In genomic region chr9:78297672-78297961, GRCh38 we compare ENCODE assay signal across 8 cellular contexts. TPM values are rescaled to one million over a fixed set of nuclear protein-coding genes. Genes with fewer than 3 reads are reported as not detected.
DNase-seq lines count a peak whose midpoint lies in the region; ATAC-seq and TF ChIP-seq lines count a peak whose summit lies in the region.

No MANE protein-coding gene starts in this region.

- peaks cover 52% of the 10 kb centered on the region for H3K36me3 Mint-ChIP-seq in activated T-cell treated with anti-CD3 and anti-CD28 coated beads, Interleukin-2, amount 50 U/mL, for 24 hours (ENCODE audit: low read depth)

- no peaks in the 10 kb centered on the region for H3K27me3 Mint-ChIP-seq in activated T-cell treated with anti-CD3 and anti-CD28 coated beads, Interleukin-2, amount 50 U/mL, for 24 hours

- intact Hi-C loops in PC-9 (cut with micrococcal nuclease; ENCODE audit: unreplicated experiment): loop anchor here (2.0 to 5.0 kb wide), 4 partner anchors 35 to 1120 kb away; partner anchors contain the start of genes CEP78 and VPS13A

- H3K27ac Mint-ChIP-seq in activated T-cell treated with anti-CD3 and anti-CD28 coated beads, Interleukin-2, amount 50 U/mL, for 24 hours: peak overlapping the region; percentile 98

- H3K36me3 ChIP-seq in PC-9 (ENCODE audit: low read depth): peaks cover 37% of the 10 kb centered on the region

- H2AFZ ChIP-seq in PC-9: peak overlapping the region; percentile 83; the same call in 1 of the 2 replicates

- H3K27me3 ChIP-seq in PC-9 (ENCODE audit: insufficient read depth, low read depth): no peaks in the 10 kb centered on the region

- peaks cover 45% of the 10 kb centered on the region for H4K20me1 ChIP-seq in PC-9 (ENCODE audit: insufficient read depth)

- peaks cover 22% of the 10 kb centered on the region for H3K4me1 ChIP-seq in PC-9 (replicated peaks; ENCODE audit: insufficient read depth)

- no peaks in the 10 kb centered on the region for H3K9me3 Mint-ChIP-seq in activated T-cell treated with anti-CD3 and anti-CD28 coated beads, Interleukin-2, amount 50 U/mL, for 24 hours

- peak overlapping the region; percentile 92 for H3K4me3 Mint-ChIP-seq in activated T-cell treated with anti-CD3 and anti-CD28 coated beads, Interleukin-2, amount 50 U/mL, for 24 hours

- peaks cover 36% of the 10 kb centered on the region for H3K4me1 Mint-ChIP-seq in activated T-cell treated with anti-CD3 and anti-CD28 coated beads, Interleukin-2, amount 50 U/mL, for 24 hours (ENCODE audit: low read depth)

- no peaks in the 10 kb centered on the region for H3K9me2 ChIP-seq in PC-9 (ENCODE audit: insufficient read depth)

- no peaks in the 10 kb centered on the region for H3K9me3 ChIP-seq in PC-9 (ENCODE audit: insufficient read depth, low read depth)

- CTCF ChIA-PET in PC-9 (lab: Charles Lee): interaction anchor here (1.4 kb wide), 1 partner anchor 33 kb away, joined by 4 read pairs; no protein-coding TSS in a partner anchor

- POLR2A ChIA-PET in PC-9 (lab: Charles Lee; ENCODE audit: unreplicated experiment): no interaction called here

- ATAC-seq in GM19035 (IDR thresholded peaks at IDR 0.05; ENCODE audit: unreplicated experiment): no peak

- no peak for DNase-seq in activated T-cell treated with anti-CD3 and anti-CD28 coated beads, Interleukin-2, amount 50 U/mL, for 24 hours
- DNase-seq in activated T-cell treated with anti-CD3 and anti-CD28 coated beads, Interleukin-2, amount 50 U/mL, for 48 hours: no peak
- DNase-seq in PC-9 (peak in 1 of 2 experiments; percentile 37), epithelial cell of esophagus (ENCODE audit: low read depth) (no peak), pons (ENCODE audit: low spot score) (peak; percentile 72), COR-L47 (lab: John Stamatoyannopoulos, UW) (no peak)
- no peak for DNase-seq in stimulated activated CD4-positive, alpha-beta T cell treated with anti-CD3 and anti-CD28 coated beads, Interleukin-12 subunit alpha, Interleukin-12 subunit beta, amount 100 ng/mL, for 4 hours

- peak overlapping the region; percentile 97; the same call in 1 of the 2 replicates for H3K27ac ChIP-seq in PC-9

- H3K4me3 ChIP-seq in PC-9 (peak overlapping the region; percentile 63), epithelial cell of esophagus (ENCODE audit: low read length) (peak overlapping the region; percentile 86)

- BruUV-seq in PC-9 (replicated peaks; lab: Mats Ljungman, UMichigan): no TSS peak

- peaks cover 10% of the 10 kb centered on the region; the same call in 1 of the 2 replicates for H3F3A ChIP-seq in PC-9 (ENCODE audit: insufficient read depth, low read depth)

- TF ChIP-seq CTCF in PC-9 (conservative IDR thresholded peaks at IDR 0.05): no peak
- no peak for TF ChIP-seq CTCF in epithelial cell of esophagus (IDR thresholded peaks at IDR 0.05; ENCODE audit: insufficient read depth, low read depth, low read length, missing control alignments)

- peak overlapping the region; percentile 100 for H3K4me2 ChIP-seq in PC-9

- peaks cover 54% of the 10 kb centered on the region for H3K79me2 ChIP-seq in PC-9 (ENCODE audit: low read depth)

RNA-seq across cellular contexts. Expression of gene PSAT1, which starts 0.7 kb away (rescaled TPM):
- total RNA-seq in PC-9 (2021): 238 and 315 TPM in 2 replicates
